1 cellular context compared by ENCODE assay signal in genomic region chr22:45548991-45549736, GRCh38.
TF ChIP-seq lines count a peak whose summit lies in the region.

No MANE protein-coding gene starts in this region.

TF ChIP-seq in K562, 482 proteins besides CTCF, POLR2A, EP300 and RAD21 (continued from another document):
- no peak for TF ChIP-seq CLOCK (CRISPR knock-in tag; IDR thresholded peaks at IDR 0.05; ENCODE audit: borderline replicate concordance)
- TF ChIP-seq, protein P1, sequence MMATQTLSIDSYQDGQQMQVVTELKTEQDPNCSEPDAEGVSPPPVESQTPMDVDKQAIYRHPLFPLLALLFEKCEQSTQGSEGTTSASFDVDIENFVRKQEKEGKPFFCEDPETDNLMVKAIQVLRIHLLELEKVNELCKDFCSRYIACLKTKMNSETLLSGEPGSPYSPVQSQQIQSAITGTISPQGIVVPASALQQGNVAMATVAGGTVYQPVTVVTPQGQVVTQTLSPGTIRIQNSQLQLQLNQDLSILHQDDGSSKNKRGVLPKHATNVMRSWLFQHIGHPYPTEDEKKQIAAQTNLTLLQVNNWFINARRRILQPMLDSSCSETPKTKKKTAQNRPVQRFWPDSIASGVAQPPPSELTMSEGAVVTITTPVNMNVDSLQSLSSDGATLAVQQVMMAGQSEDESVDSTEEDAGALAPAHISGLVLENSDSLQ (IDR thresholded peaks at IDR 0.05), result peak; percentile 78
